ENCODE assay signal across 23 cellular contexts in genomic region chr1:89578151-89578550, GRCh38. TPM values are rescaled to one million over a fixed set of nuclear protein-coding genes. Genes with fewer than 3 reads are reported as not detected.
DNase-seq lines count a peak whose midpoint lies in the region; ATAC-seq, FAIRE-seq and TF ChIP-seq lines count a peak whose summit lies in the region.
"Had no signal": no experiment of that assay in that cellular context is flagged by ENCODE, and none has a peak within 500 bp of the region (broad histone marks: within the 10 kb centered on the region; RNA-seq: fewer than 3 reads in every experiment).

No MANE protein-coding gene starts in this region.

- H3K79me2 ChIP-seq in Karpas-422 (ENCODE audit: low read length) (peaks cover 19% of the 10 kb centered on the region), trophoblast cell (ENCODE audit: control insufficient read depth, insufficient read depth, low read length, poor library complexity) (no peaks in the 10 kb centered on the region)

- H2AFZ ChIP-seq in Karpas-422 (ENCODE audit: low read length) (no peak overlapping the region), trophoblast cell (ENCODE audit: insufficient read depth, low read length, poor library complexity) (no peak overlapping the region)
- H2AFZ ChIP-seq: GM23338 had no signal

- no peak overlapping the region for H4K12ac ChIP-seq in trophoblast cell (ENCODE audit: low read depth, low read length)

- H3K9me3 ChIP-seq in Karpas-422 (ENCODE audit: low read length) (no peaks in the 10 kb centered on the region), trophoblast cell (ENCODE audit: insufficient read depth, low read depth, low read length) (no peaks in the 10 kb centered on the region)
- H3K9me3 ChIP-seq: BLaER1, HAP-1, Peyer's patch, SJSA1 had no signal

- no peak overlapping the region for H3K14ac ChIP-seq in trophoblast cell (ENCODE audit: low read length)

- no peak overlapping the region for H2AK5ac ChIP-seq in trophoblast cell (ENCODE audit: low read length)

- H3K4me3 ChIP-seq in Karpas-422 (ENCODE audit: low read length) (peak overlapping the region; percentile 31; the same call in 1 of the 2 replicates), choroid plexus epithelial cell (ENCODE audit: low read depth, low read length) (no peak overlapping the region), trophoblast cell (ENCODE audit: low read depth, low read length) (no peak overlapping the region)
- H3K4me3 ChIP-seq: BLaER1, GM23338, HAP-1, Peyer's patch, SJSA1 had no signal

- ATAC-seq in GM19035 (IDR thresholded peaks at IDR 0.05; ENCODE audit: unreplicated experiment), result no peak
- ATAC-seq: CD8-positive, alpha-beta T cell; GM23338; Right ventricle myocardium inferior had no signal

- H4K20me1 ChIP-seq in Karpas-422 (ENCODE audit: insufficient read depth, low read depth, low read length), result no peaks in the 10 kb centered on the region

- H3K4me1 ChIP-seq in Karpas-422 (ENCODE audit: low read length) (peaks cover 27% of the 10 kb centered on the region), trophoblast cell (ENCODE audit: control insufficient read depth in 1 of 2, insufficient read depth in 2 of 2, low read length in 2 of 2) (no peaks in the 10 kb centered on the region)
- H3K4me1 ChIP-seq: BLaER1, Peyer's patch, SJSA1 had no signal

- H3K18ac ChIP-seq in trophoblast cell (ENCODE audit: low read length), result no peak overlapping the region

- no CpG with 5 or more reads among the region's 1 CpG for WGBS in trophoblast cell (ENCODE audit: extremely low coverage, insufficient coverage, insufficient read length)

- H3K9ac ChIP-seq in Karpas-422 (ENCODE audit: low read length), result peak overlapping the region; percentile 20; the same call in 1 of the 2 replicates
- H3K9ac ChIP-seq in trophoblast cell (ENCODE audit: low read length), result no peak overlapping the region
- H3K9ac ChIP-seq: BLaER1 had no signal

- peak overlapping the region; percentile 64 for H3K4me2 ChIP-seq in Karpas-422 (ENCODE audit: low read depth, low read length, poor library complexity, severe bottlenecking)
- no peak overlapping the region for H3K4me2 ChIP-seq in trophoblast cell (ENCODE audit: low read length)
- H3K4me2 ChIP-seq: BLaER1, GM23338 had no signal

- DNase-seq in Karpas-422 (no peak), RCC 7860 (ENCODE audit: low spot score) (no peak), choroid plexus epithelial cell (ENCODE audit: low read depth) (peak; percentile 52), trophoblast cell (peak; percentile 52 to 87), RWPE1 (ENCODE audit: low spot score) (no peak), AG20443 (ENCODE audit: low spot score) (no peak)
- DNase-seq: Calu3; CD8-positive, alpha-beta T cell; GDM1; KG1; NCI-H1048; NCI-H1436; NCI-H1930; NCI-H2227 treated with DMSO at 0.1 percent for 48 hours; NCI-H774; Peyer's patch had no signal

- no peaks in the 10 kb centered on the region for H3K79me1 ChIP-seq in trophoblast cell (ENCODE audit: low read length)

- H3K27me3 ChIP-seq in Karpas-422 (ENCODE audit: low read length) (no peaks in the 10 kb centered on the region), trophoblast cell (ENCODE audit: insufficient read depth, low read length) (no peaks in the 10 kb centered on the region)
- H3K27me3 ChIP-seq: BLaER1, Peyer's patch, SJSA1 had no signal

- CTCF ChIA-PET in RWPE1 (lab: Yijun Ruan, JAX), result no interaction called here

- no peak overlapping the region for H2BK120ac ChIP-seq in trophoblast cell (ENCODE audit: insufficient read depth, low read length, poor library complexity)

- peak overlapping the region; percentile 50 for H3K27ac ChIP-seq in Karpas-422 (ENCODE audit: low read length)
- H3K27ac ChIP-seq in trophoblast cell (ENCODE audit: low read depth, low read length), result no peak overlapping the region
- no peak overlapping the region for H3K27ac ChIP-seq in RWPE1
- H3K27ac ChIP-seq: BLaER1, HL-60, Peyer's patch, SJSA1 had no signal

- no peaks in the 10 kb centered on the region for H3K9me2 ChIP-seq in Karpas-422 (replicated peaks; ENCODE audit: insufficient read depth, low read length)

- H4K91ac ChIP-seq in trophoblast cell (ENCODE audit: low read depth, low read length), result no peak overlapping the region

- peak; percentile 8 for FAIRE-seq in RCC 7860 (lab: Jason Lieb, UNC)

- H2BK5ac ChIP-seq in trophoblast cell (ENCODE audit: low read depth, low read length, poor library complexity), result no peak overlapping the region

- H4K8ac ChIP-seq in trophoblast cell (ENCODE audit: low read depth, low read length), result no peak overlapping the region

- H3K4ac ChIP-seq in trophoblast cell (ENCODE audit: low read depth, low read length), result no peak overlapping the region

- H3K36me3 ChIP-seq in Karpas-422 (ENCODE audit: insufficient read depth, low read length), result peaks cover 12% of the 10 kb centered on the region; the same call in 1 of the 2 replicates
- H3K36me3 ChIP-seq in trophoblast cell (ENCODE audit: control insufficient read depth in 1 of 2, insufficient read depth in 2 of 2, low read length in 2 of 2), result no peaks in the 10 kb centered on the region
- H3K36me3 ChIP-seq: SJSA1 had no signal

- no peak overlapping the region for H2BK12ac ChIP-seq in trophoblast cell (ENCODE audit: low read length)

- POLR2A ChIA-PET in RWPE1 (lab: Yijun Ruan, JAX; ENCODE audit: low non-redundant PET), result no interaction called here

- no peak overlapping the region for H3K23ac ChIP-seq in trophoblast cell (ENCODE audit: low read length)

- no peak for TF ChIP-seq CTCF in choroid plexus epithelial cell (conservative IDR thresholded peaks at IDR 0.05; ENCODE audit: low read depth, low read length)
- no peak for TF ChIP-seq CTCF in RWPE1 (conservative IDR thresholded peaks at IDR 0.05; ENCODE audit: low read depth)

RNA-seq across cellular contexts. Expression of gene LRRC8B, which starts 53.5 kb away (rescaled TPM):
- total RNA-seq in Karpas-422 (2014; rRNA removed; shearing (Covaris generic); ENCODE audit: low replicate concordance), result 4.5 and 14.8 TPM in 2 replicates
- polyA plus RNA-seq in trophoblast cell (2013), result 6.5 and 6.7 TPM in 2 replicates

RNA-seq across cellular contexts. Expression of gene LRRC8C, which starts 54.8 kb away (rescaled TPM):
- 2.4 and 8.3 TPM in 2 replicates for total RNA-seq in Karpas-422 (2014; rRNA removed; shearing (Covaris generic); ENCODE audit: low replicate concordance)
- 0.78 and 0.90 TPM in 2 replicates for polyA plus RNA-seq in trophoblast cell (2013)

Comparison
In these comparisons a context has a peak if more than half of its experiments do, and no peak if none do; other contexts are left out.
1. DNase-seq: peak in choroid plexus epithelial cell (single experiment) and trophoblast cell (2 of 2); none in Karpas-422 (single experiment), RCC 7860 (single experiment), RWPE1 (single experiment) and AG20443 (single experiment).